17 cellular contexts compared by ENCODE assay signal in genomic region chr1:118989006-118989736, GRCh38. TPM values are rescaled to one million over a fixed set of nuclear protein-coding genes. Genes with fewer than 3 reads are reported as not detected.
DNase-seq lines count a peak whose midpoint lies in the region; ATAC-seq and TF ChIP-seq lines count a peak whose summit lies in the region.
"Had no signal": no experiment of that assay in that cellular context is flagged by ENCODE, and none has a peak within 500 bp of the region (broad histone marks: within the 10 kb centered on the region; RNA-seq: fewer than 3 reads in every experiment).

No MANE protein-coding gene starts in this region.

- intact Hi-C loops in activated CD4-positive, alpha-beta T cell treated with anti-CD3 and anti-CD28 coated beads, Interleukin-2, amount 10 ng/mL, durations not matched to agents 24 days and 14 days (cut with micrococcal nuclease), result no loop called here
- intact Hi-C loops in body of pancreas (cut with DNase I), result no loop called here

- H3K4me1 Mint-ChIP-seq in activated CD4-positive, alpha-beta T cell treated with anti-CD3 and anti-CD28 coated beads, Interleukin-2, amount 10 ng/mL, durations not matched to agents 24 days and 14 days, result peaks cover 10% of the 10 kb centered on the region

- peak overlapping the region; percentile 68 for H3K56ac ChIP-seq in mesendoderm (ENCODE audit: low read length)

- peaks cover 37% of the 10 kb centered on the region for H3K9me3 Mint-ChIP-seq in activated CD4-positive, alpha-beta T cell treated with anti-CD3 and anti-CD28 coated beads, Interleukin-2, amount 10 ng/mL, durations not matched to agents 24 days and 14 days

- H2BK120ac ChIP-seq in mesendoderm (ENCODE audit: low read depth, low read length), result no peak overlapping the region

- peaks cover 15% of the 10 kb centered on the region for H3K36me3 Mint-ChIP-seq in activated CD4-positive, alpha-beta T cell treated with anti-CD3 and anti-CD28 coated beads, Interleukin-2, amount 10 ng/mL, durations not matched to agents 24 days and 14 days (ENCODE audit: low read depth)

- no peak overlapping the region for H3K4ac ChIP-seq in mesendoderm (ENCODE audit: low read depth, low read length)

- DNase-seq in activated CD4-positive, alpha-beta T cell treated with anti-CD3 and anti-CD28 coated beads, Interleukin-2, amount 10 ng/mL, durations not matched to agents 24 days and 14 days, result no peak
- DNase-seq in activated CD4-positive, alpha-beta T cell treated with anti-CD3 and anti-CD28 coated beads for 48 hours, result no peak
- DNase-seq in cerebellar cortex (ENCODE audit: low spot score), result peak; percentile 11
- peak; percentile 79 for DNase-seq in mesendoderm
- DNase-seq in suprapubic skin (ENCODE audit: low spot score in 2 of 2), result no peak
- no peak for DNase-seq in body of pancreas
- no peak for DNase-seq in DMS79 (lab: John Stamatoyannopoulos, UW)
- DNase-seq in SK-N-DZ (ENCODE audit: low spot score), result no peak
- DNase-seq: 8988T; activated CD4-positive, CD25-positive, alpha-beta regulatory T cell; activated T-cell treated with anti-CD3 and anti-CD28 coated beads for 4 hours; Calu3; naive B cell; NCI-H1048; SW 1271 had no signal

- H3K4me1 ChIP-seq in mesendoderm (ENCODE audit: control insufficient read depth, low read depth, low read length) (peaks cover 6% of the 10 kb centered on the region), suprapubic skin (peaks cover 44% of the 10 kb centered on the region), body of pancreas (peaks cover 34% of the 10 kb centered on the region)

- H3K27me3 ChIP-seq in mesendoderm (ENCODE audit: insufficient read depth, low read length, poor library complexity), result peaks cover 83% of the 10 kb centered on the region
- H3K27me3 ChIP-seq in suprapubic skin, result peaks cover 100% of the 10 kb centered on the region
- H3K27me3 ChIP-seq in body of pancreas, result peaks cover 4 to 86% of the 10 kb centered on the region in 2 donors

- no peak overlapping the region for H2BK15ac ChIP-seq in mesendoderm (replicated peaks; ENCODE audit: low read depth)

- no peak for TF ChIP-seq EP300 in suprapubic skin (IDR thresholded peaks at IDR 0.05)

- no peak for TF ChIP-seq CTCF in suprapubic skin (IDR thresholded peaks at IDR 0.05)
- no peak for TF ChIP-seq CTCF in body of pancreas (IDR thresholded peaks at IDR 0.05)

- peak overlapping the region; percentile 25 for H3K4me2 ChIP-seq in mesendoderm (ENCODE audit: low read length)

- TF ChIP-seq POLR2A in suprapubic skin (IDR thresholded peaks at IDR 0.05) (no peak), body of pancreas (IDR thresholded peaks at IDR 0.05) (no peak)

- no peaks in the 10 kb centered on the region for H3K9me3 ChIP-seq in suprapubic skin
- no peaks in the 10 kb centered on the region for H3K9me3 ChIP-seq in body of pancreas

- no peak overlapping the region for H4K8ac ChIP-seq in mesendoderm (ENCODE audit: low read depth, low read length)

- H3K9ac ChIP-seq in mesendoderm (ENCODE audit: low read length), result peak overlapping the region; percentile 17

- H2BK5ac ChIP-seq in mesendoderm (ENCODE audit: low read length), result no peak overlapping the region

- WGBS in mesendoderm (ENCODE audit: extremely low coverage, insufficient coverage, low lambda C conversion rate), result no CpG with 5 or more reads among the region's 40 CpGs
- 41% methylated on average over 36 of the region's 40 CpGs for WGBS in suprapubic skin
- 12 to 17% methylated on average over 39 to 40 of the region's 40 CpGs for WGBS in body of pancreas, 2 donors

- H3K27ac ChIP-seq in mesendoderm (ENCODE audit: low read depth, low read length), result no peak overlapping the region
- H3K27ac ChIP-seq in suprapubic skin, result peak overlapping the region; percentile 84
- H3K27ac ChIP-seq in body of pancreas, result no peak overlapping the region

- no peak overlapping the region for H3K18ac ChIP-seq in mesendoderm (ENCODE audit: low read length)

- no peak overlapping the region for H3K23ac ChIP-seq in mesendoderm (ENCODE audit: low read length)

- H3K4me3 ChIP-seq in mesendoderm (ENCODE audit: low read length) (no peak overlapping the region), suprapubic skin (peak overlapping the region; percentile 56), body of pancreas (no peak overlapping the region)

- H2AK5ac ChIP-seq in mesendoderm (ENCODE audit: low read length), result no peak overlapping the region

- H4K5ac ChIP-seq in mesendoderm (ENCODE audit: low read length), result no peak overlapping the region

- H3K36me3 ChIP-seq in mesendoderm (ENCODE audit: control insufficient read depth, insufficient read depth, low read length), result no peaks in the 10 kb centered on the region
- H3K36me3 ChIP-seq in suprapubic skin, result no peaks in the 10 kb centered on the region
- no peaks in the 10 kb centered on the region for H3K36me3 ChIP-seq in body of pancreas (replicated peaks in 1 of 2; ENCODE audit: insufficient read depth in 1 of 2, low read depth in 2 of 2)

- no peaks in the 10 kb centered on the region for H3K79me1 ChIP-seq in mesendoderm (ENCODE audit: low read length)

- no peaks in the 10 kb centered on the region for H3K79me2 ChIP-seq in mesendoderm (ENCODE audit: control insufficient read depth, insufficient read depth, low read length)

- no peak for ATAC-seq in body of pancreas

- peaks cover 85% of the 10 kb centered on the region for H3K27me3 Mint-ChIP-seq in activated CD4-positive, alpha-beta T cell treated with anti-CD3 and anti-CD28 coated beads, Interleukin-2, amount 10 ng/mL, durations not matched to agents 24 days and 14 days

- no peak overlapping the region for H3K4me3 Mint-ChIP-seq in activated CD4-positive, alpha-beta T cell treated with anti-CD3 and anti-CD28 coated beads, Interleukin-2, amount 10 ng/mL, durations not matched to agents 24 days and 14 days

- peak overlapping the region; percentile 15 for H3K27ac Mint-ChIP-seq in activated CD4-positive, alpha-beta T cell treated with anti-CD3 and anti-CD28 coated beads, Interleukin-2, amount 10 ng/mL, durations not matched to agents 24 days and 14 days

RNA-seq across cellular contexts. Expression of gene TBX15, which starts 1.0 kb away (rescaled TPM):
- not detected in 2 replicates for total RNA-seq in activated CD4-positive, alpha-beta T cell treated with anti-CD3 and anti-CD28 coated beads, Interleukin-2, amount 10 ng/mL, durations not matched to agents 24 days and 14 days
- 0.14 TPM for polyA plus RNA-seq in mesendoderm (2013, experiment 1 of 2)
- polyA plus RNA-seq in mesendoderm (2013, experiment 2 of 2), result 0.14 TPM
- total RNA-seq in suprapubic skin, result 10 to 100 TPM in 1 of 4 donors, 1 to 10 TPM in 3; 3.3 to 10.8 (median 3.5) TPM
- not detected for total RNA-seq in body of pancreas
- not detected in 2 replicates for polyA plus RNA-seq in SK-N-DZ (2014; cell fraction: cytosol; rRNA removed)
- polyA plus RNA-seq in SK-N-DZ (2014; cell fraction: nucleus; rRNA removed), result not detected in 2 replicates
- total RNA-seq: Calu3, dermis blood vessel endothelial cell, kidney epithelial cell had no signal

Comparison
In these comparisons a context has a peak if more than half of its experiments do, and no peak if none do; other contexts are left out.
1. DNase-seq: peak in cerebellar cortex (single experiment) and mesendoderm (single experiment); none in activated CD4-positive, alpha-beta T cell treated with anti-CD3 and anti-CD28 coated beads, Interleukin-2, amount 10 ng/mL, durations not matched to agents 24 days and 14 days (single experiment), activated CD4-positive, alpha-beta T cell treated with anti-CD3 and anti-CD28 coated beads for 48 hours (single experiment), suprapubic skin (0 of 2), body of pancreas (0 of 4), DMS79 (single experiment) and SK-N-DZ (single experiment).